Comparison of ENCODE assay signal across 26 cellular contexts in the genomic region with DNA sequence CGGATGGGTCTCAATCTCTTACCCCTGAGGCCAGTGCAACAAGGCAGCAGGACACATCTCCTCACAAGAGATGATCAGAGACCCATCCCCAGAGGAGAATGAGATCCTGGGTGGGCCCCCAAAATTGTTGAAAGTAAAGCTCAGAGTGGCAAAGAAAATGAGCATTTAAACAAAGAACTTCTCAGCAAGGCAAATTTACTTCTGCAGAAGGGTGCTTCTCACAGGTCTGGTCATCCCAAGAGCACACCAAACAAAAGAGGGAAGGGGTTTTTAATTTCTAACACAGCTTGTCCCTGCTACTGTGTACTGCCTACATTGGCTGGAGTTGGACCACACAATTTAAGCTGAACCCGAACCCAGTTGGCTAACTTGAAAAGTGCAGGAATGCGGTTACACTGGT.
"Had no signal": no experiment of that assay in that cellular context is flagged by ENCODE, and none has a peak within 500 bp of the region (broad histone marks: within the 10 kb centered on the region; RNA-seq: fewer than 3 reads in every experiment).

No MANE protein-coding gene starts in this region.

- H3K36me3 ChIP-seq: lower lobe of right lung, vagina had no signal

- H3K36me3 Mint-ChIP-seq: stimulated activated naive B cell treated with anti-CD40 and anti-IgM and Interleukin-4, amounts not matched to agents 10 μg/mL and 1 μg/mL and 100 μg/mL, for 72 hours had no signal

- H3K4me3 Mint-ChIP-seq: activated CD4-positive, alpha-beta memory T cell treated with anti-CD3 and anti-CD28 coated beads, Interleukin-2, amount 10 ng/mL, durations not matched to agents 7 days and 5 days; activated CD4-positive, alpha-beta T cell treated with anti-CD3 and anti-CD28 coated beads, Interleukin-2, amount 10 ng/mL, durations not matched to agents 24 days and 14 days; activated naive CD8-positive, alpha-beta T cell treated with anti-CD3 and anti-CD28 coated beads, Interleukin-2, amount 50 U/mL, for 24 hours; activated T-cell treated with anti-CD3 and anti-CD28 coated beads, Interleukin-2, amount 50 U/mL, for 72 hours; dendritic cell treated with granulocyte-macrophage colony-stimulating factor and Interleukin-4, amounts not matched to agents 40 ng/mL and 50 ng/mL, for 4 days; naive thymus-derived CD4-positive, alpha-beta T cell; stimulated activated naive B cell treated with anti-CD40 and anti-IgM and Interleukin-4, amounts not matched to agents 10 μg/mL and 1 μg/mL and 100 μg/mL, for 72 hours; T-helper 2 cell treated with Interferon-gamma antibody and Interleukin-4, amounts not matched to agents 5 μg/mL and 100 μg/mL, for 36 hours; type B pancreatic cell had no signal

- H3K9me3 ChIP-seq: testis had no signal

- ATAC-seq: activated CD4-positive, CD25-positive, alpha-beta regulatory T cell treated with anti-CD3 and anti-CD28 coated beads, Interleukin-2, amount 50 U/mL, for 24 hours; activated naive CD8-positive, alpha-beta T cell treated with anti-CD3 and anti-CD28 coated beads, Interleukin-2, amount 50 U/mL, for 24 hours; activated T-cell treated with anti-CD3 and anti-CD28 coated beads, Interleukin-2, amount 50 U/mL, for 72 hours; body of pancreas; lower lobe of right lung; naive thymus-derived CD4-positive, alpha-beta T cell; sciatic nerve; stimulated activated naive B cell treated with anti-CD40 and anti-IgM and Interleukin-4, amounts not matched to agents 10 μg/mL and 1 μg/mL and 100 μg/mL, for 72 hours had no signal

- H3K27me3 ChIP-seq: body of pancreas, testis, vagina had no signal

- H3K4me3 ChIP-seq: body of pancreas, lower lobe of right lung, testis, vagina had no signal

- H3K4me1 Mint-ChIP-seq: activated CD4-positive, alpha-beta memory T cell treated with anti-CD3 and anti-CD28 coated beads, Interleukin-2, amount 10 ng/mL, durations not matched to agents 7 days and 5 days; activated CD4-positive, alpha-beta T cell treated with anti-CD3 and anti-CD28 coated beads, Interleukin-2, amount 10 ng/mL, durations not matched to agents 24 days and 14 days; activated naive CD8-positive, alpha-beta T cell treated with anti-CD3 and anti-CD28 coated beads, Interleukin-2, amount 50 U/mL, for 24 hours; stimulated activated naive B cell treated with anti-CD40 and anti-IgM and Interleukin-4, amounts not matched to agents 10 μg/mL and 1 μg/mL and 100 μg/mL, for 72 hours had no signal

- H3K27ac ChIP-seq: body of pancreas, lower lobe of right lung, testis, vagina, VCaP had no signal

- H3K27ac Mint-ChIP-seq: activated CD4-positive, alpha-beta memory T cell treated with anti-CD3 and anti-CD28 coated beads, Interleukin-2, amount 10 ng/mL, durations not matched to agents 7 days and 5 days; activated CD4-positive, alpha-beta T cell treated with anti-CD3 and anti-CD28 coated beads, Interleukin-2, amount 10 ng/mL, durations not matched to agents 24 days and 14 days; activated naive CD8-positive, alpha-beta T cell treated with anti-CD3 and anti-CD28 coated beads, Interleukin-2, amount 50 U/mL, for 24 hours; activated T-cell treated with anti-CD3 and anti-CD28 coated beads, Interleukin-2, amount 50 U/mL, for 72 hours; dendritic cell treated with granulocyte-macrophage colony-stimulating factor and Interleukin-4, amounts not matched to agents 40 ng/mL and 50 ng/mL, for 4 days; naive thymus-derived CD4-positive, alpha-beta T cell; stimulated activated naive B cell treated with anti-CD40 and anti-IgM and Interleukin-4, amounts not matched to agents 10 μg/mL and 1 μg/mL and 100 μg/mL, for 72 hours; T-helper 2 cell treated with Interferon-gamma antibody and Interleukin-4, amounts not matched to agents 5 μg/mL and 100 μg/mL, for 36 hours; type B pancreatic cell had no signal

- DNase-seq: activated CD4-positive, alpha-beta memory T cell treated with anti-CD3 and anti-CD28 coated beads, Interleukin-2, amount 10 ng/mL, durations not matched to agents 7 days and 5 days; activated CD4-positive, alpha-beta T cell treated with anti-CD3 and anti-CD28 coated beads, Interleukin-2, amount 10 ng/mL, durations not matched to agents 24 days and 14 days; activated effector memory CD4-positive, alpha-beta T cell treated with anti-CD3 and anti-CD28 coated beads, Interleukin-2, amount 50 U/mL, for 16 hours; activated naive CD4-positive, alpha-beta T cell treated with anti-CD3 and anti-CD28 coated beads, Interleukin-2, amount 50 U/mL, for 16 hours; activated naive CD8-positive, alpha-beta T cell treated with anti-CD3 and anti-CD28 coated beads, Interleukin-2, amount 50 U/mL, for 24 hours; activated T-cell treated with anti-CD3 and anti-CD28 coated beads, Interleukin-2, amount 50 U/mL, for 72 hours; body of pancreas; caudate nucleus; effector CD4-positive, alpha-beta T cell; erythroblast; foreskin melanocyte; glutamatergic neuron; hypothalamus; lower lobe of right lung; naive thymus-derived CD4-positive, alpha-beta T cell; small intestine; stimulated activated CD4-positive, alpha-beta T cell treated with anti-CD3 and anti-CD28 coated beads, Interleukin-15, amount 100 ng/mL, for 24 hours; stimulated activated naive B cell treated with anti-CD40 and anti-IgM and Interleukin-4, amounts not matched to agents 10 μg/mL and 1 μg/mL and 100 μg/mL, for 72 hours; testis had no signal

- H3K27me3 Mint-ChIP-seq: activated CD4-positive, alpha-beta memory T cell treated with anti-CD3 and anti-CD28 coated beads, Interleukin-2, amount 10 ng/mL, durations not matched to agents 7 days and 5 days; activated CD4-positive, alpha-beta T cell treated with anti-CD3 and anti-CD28 coated beads, Interleukin-2, amount 10 ng/mL, durations not matched to agents 24 days and 14 days; activated naive CD8-positive, alpha-beta T cell treated with anti-CD3 and anti-CD28 coated beads, Interleukin-2, amount 50 U/mL, for 24 hours; dendritic cell treated with granulocyte-macrophage colony-stimulating factor and Interleukin-4, amounts not matched to agents 40 ng/mL and 50 ng/mL, for 4 days; naive thymus-derived CD4-positive, alpha-beta T cell; stimulated activated naive B cell treated with anti-CD40 and anti-IgM and Interleukin-4, amounts not matched to agents 10 μg/mL and 1 μg/mL and 100 μg/mL, for 72 hours; type B pancreatic cell had no signal

- H3K4me1 ChIP-seq: body of pancreas, lower lobe of right lung, testis, vagina had no signal
